In the genomic region with DNA sequence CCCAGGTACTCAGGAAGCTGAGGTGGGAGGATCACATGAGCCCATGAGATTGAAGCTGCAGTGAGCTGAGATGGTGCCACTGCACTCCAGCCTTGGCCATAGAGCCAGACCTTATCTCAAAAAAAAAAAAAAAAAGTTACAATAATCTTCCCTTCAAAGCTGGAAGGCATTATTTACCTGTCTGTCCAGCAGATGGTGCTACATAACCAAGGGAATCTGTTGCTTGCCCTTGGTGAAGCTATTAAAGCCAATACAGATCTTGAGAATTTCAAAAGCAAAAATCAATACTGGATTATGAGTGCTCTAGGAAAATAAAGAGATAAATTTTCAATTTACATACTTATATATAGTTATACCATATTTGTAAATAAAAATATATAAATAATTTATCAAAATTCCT, we compare ENCODE assay signal across 1 cellular context.
TF ChIP-seq lines count a peak whose summit lies in the region.

No MANE protein-coding gene starts in this region.

TF ChIP-seq in GM23338, 12 proteins besides CTCF, POLR2A, EP300 and RAD21 (continued from another document):
- TF ChIP-seq, protein P1, sequence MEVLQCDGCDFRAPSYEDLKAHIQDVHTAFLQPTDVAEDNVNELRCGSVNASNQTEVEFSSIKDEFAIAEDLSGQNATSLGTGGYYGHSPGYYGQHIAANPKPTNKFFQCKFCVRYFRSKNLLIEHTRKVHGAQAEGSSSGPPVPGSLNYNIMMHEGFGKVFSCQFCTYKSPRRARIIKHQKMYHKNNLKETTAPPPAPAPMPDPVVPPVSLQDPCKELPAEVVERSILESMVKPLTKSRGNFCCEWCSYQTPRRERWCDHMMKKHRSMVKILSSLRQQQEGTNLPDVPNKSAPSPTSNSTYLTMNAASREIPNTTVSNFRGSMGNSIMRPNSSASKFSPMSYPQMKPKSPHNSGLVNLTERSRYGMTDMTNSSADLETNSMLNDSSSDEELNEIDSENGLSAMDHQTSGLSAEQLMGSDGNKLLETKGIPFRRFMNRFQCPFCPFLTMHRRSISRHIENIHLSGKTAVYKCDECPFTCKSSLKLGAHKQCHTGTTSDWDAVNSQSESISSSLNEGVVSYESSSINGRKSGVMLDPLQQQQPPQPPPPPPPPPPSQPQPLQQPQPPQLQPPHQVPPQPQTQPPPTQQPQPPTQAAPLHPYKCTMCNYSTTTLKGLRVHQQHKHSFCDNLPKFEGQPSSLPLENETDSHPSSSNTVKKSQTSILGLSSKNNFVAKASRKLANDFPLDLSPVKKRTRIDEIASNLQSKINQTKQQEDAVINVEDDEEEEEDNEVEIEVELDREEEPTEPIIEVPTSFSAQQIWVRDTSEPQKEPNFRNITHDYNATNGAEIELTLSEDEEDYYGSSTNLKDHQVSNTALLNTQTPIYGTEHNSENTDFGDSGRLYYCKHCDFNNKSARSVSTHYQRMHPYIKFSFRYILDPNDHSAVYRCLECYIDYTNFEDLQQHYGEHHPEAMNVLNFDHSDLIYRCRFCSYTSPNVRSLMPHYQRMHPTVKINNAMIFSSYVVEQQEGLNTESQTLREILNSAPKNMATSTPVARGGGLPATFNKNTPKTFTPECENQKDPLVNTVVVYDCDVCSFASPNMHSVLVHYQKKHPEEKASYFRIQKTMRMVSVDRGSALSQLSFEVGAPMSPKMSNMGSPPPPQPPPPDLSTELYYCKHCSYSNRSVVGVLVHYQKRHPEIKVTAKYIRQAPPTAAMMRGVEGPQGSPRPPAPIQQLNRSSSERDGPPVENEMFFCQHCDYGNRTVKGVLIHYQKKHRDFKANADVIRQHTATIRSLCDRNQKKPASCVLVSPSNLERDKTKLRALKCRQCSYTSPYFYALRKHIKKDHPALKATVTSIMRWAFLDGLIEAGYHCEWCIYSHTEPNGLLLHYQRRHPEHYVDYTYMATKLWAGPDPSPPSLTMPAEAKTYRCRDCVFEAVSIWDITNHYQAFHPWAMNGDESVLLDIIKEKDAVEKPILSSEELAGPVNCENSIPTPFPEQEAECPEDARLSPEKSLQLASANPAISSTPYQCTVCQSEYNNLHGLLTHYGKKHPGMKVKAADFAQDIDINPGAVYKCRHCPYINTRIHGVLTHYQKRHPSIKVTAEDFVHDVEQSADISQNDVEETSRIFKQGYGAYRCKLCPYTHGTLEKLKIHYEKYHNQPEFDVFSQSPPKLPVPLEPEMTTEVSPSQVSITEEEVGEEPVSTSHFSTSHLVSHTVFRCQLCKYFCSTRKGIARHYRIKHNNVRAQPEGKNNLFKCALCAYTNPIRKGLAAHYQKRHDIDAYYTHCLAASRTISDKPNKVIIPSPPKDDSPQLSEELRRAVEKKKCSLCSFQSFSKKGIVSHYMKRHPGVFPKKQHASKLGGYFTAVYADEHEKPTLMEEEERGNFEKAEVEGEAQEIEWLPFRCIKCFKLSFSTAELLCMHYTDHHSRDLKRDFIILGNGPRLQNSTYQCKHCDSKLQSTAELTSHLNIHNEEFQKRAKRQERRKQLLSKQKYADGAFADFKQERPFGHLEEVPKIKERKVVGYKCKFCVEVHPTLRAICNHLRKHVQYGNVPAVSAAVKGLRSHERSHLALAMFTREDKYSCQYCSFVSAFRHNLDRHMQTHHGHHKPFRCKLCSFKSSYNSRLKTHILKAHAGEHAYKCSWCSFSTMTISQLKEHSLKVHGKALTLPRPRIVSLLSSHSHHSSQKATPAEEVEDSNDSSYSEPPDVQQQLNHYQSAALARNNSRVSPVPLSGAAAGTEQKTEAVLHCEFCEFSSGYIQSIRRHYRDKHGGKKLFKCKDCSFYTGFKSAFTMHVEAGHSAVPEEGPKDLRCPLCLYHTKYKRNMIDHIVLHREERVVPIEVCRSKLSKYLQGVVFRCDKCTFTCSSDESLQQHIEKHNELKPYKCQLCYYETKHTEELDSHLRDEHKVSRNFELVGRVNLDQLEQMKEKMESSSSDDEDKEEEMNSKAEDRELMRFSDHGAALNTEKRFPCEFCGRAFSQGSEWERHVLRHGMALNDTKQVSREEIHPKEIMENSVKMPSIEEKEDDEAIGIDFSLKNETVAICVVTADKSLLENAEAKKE (CRISPR knock-in tag; IDR thresholded peaks at IDR 0.05), result no peak
- TF ChIP-seq JUNB (IDR thresholded peaks at IDR 0.05; ENCODE audit: unreplicated experiment) (no peak), ZNF114 (CRISPR knock-in tag; IDR thresholded peaks at IDR 0.05) (no peak), EZH2phosphoT487 (IDR thresholded peaks at IDR 0.05; ENCODE audit: unreplicated experiment) (no peak), CREB1 (CRISPR knock-in tag; IDR thresholded peaks at IDR 0.05; ENCODE audit: low read depth) (no peak)
